Comparison of ENCODE assay signal across 26 cellular contexts in the genomic region with DNA sequence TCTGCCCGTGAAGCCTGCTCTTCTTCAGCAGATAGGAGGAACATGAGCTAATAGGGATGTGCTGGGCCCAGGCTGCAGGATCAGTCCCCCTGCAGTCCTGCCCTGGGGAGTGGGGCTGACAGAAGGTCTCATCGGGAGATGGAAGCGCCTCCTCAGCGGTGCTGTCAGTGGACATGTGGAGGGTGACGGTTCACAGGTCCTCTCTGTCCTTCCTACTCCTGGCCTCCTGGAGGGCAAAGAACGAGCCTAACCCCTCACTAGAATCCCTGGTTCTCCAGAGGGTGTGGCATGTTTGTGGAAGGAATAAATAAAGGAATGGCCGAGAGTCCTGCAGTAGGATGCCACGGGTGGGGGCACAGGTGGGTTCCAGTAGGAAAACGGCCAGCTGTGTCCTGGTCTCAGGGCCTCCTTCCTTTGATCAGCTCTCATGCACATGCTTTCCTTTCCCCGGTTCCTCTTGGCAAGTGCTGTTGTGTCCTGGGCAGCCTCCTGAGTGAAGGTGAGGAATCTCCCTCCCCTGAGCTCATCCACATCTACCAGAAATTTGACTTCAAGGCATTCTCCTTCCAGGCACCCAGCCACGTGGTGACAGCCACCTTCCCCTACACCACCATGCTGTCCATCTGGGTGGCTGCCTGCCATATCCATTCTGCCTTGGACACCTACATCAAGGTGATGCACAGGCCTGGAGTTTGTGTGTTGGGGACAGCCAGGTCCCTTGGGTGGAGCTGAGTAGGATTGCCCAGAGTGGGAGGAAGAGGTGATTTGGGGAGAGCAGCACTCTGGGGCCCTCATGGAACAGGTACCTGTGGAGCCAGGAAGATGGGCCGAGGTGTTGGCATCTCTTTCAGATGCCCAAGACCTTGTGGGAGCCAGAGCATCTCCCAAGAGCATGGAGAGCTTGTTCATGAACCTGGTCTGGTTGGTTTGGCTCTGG. TPM values are rescaled to one million over a fixed set of nuclear protein-coding genes. Genes with fewer than 3 reads are reported as not detected.
"Had no signal": no experiment of that assay in that cellular context is flagged by ENCODE, and none has a peak within 500 bp of the region (broad histone marks: within the 10 kb centered on the region; RNA-seq: fewer than 3 reads in every experiment).

No MANE protein-coding gene starts in this region.

- ATAC-seq: heart right ventricle; left ventricle myocardium superior; lower lobe of right lung; naive thymus-derived CD8-positive, alpha-beta T cell; right cardiac atrium; stimulated activated effector memory CD8-positive, alpha-beta T cell treated with anti-CD3 and anti-CD28 coated beads, Interleukin-12 subunit alpha, Interleukin-12 subunit beta, amount 100 ng/mL, for 72 hours had no signal

- H2AFZ ChIP-seq: hepatocyte, parathyroid adenoma had no signal

- H3K27me3 ChIP-seq: hepatocyte, neutrophil, suprapubic skin, tibial nerve, uterus had no signal

- FAIRE-seq: small intestine had no signal

- H3K4me1 ChIP-seq: heart right ventricle, lower lobe of right lung, parathyroid adenoma, sigmoid colon, spleen, suprapubic skin, tibial nerve, uterus had no signal

- H3K4me2 ChIP-seq: hepatocyte had no signal

- H3K79me2 ChIP-seq: hepatocyte, parathyroid adenoma had no signal

- H3K4me3 ChIP-seq: heart right ventricle, hepatocyte, lower lobe of right lung, sigmoid colon, spleen, suprapubic skin, thoracic aorta, tibial nerve, uterus had no signal

- H3K27ac Mint-ChIP-seq: memory B cell; naive thymus-derived CD8-positive, alpha-beta T cell; nephron; progenitor cell of endocrine pancreas; stimulated activated effector memory CD8-positive, alpha-beta T cell treated with anti-CD3 and anti-CD28 coated beads, Interleukin-12 subunit alpha, Interleukin-12 subunit beta, amount 100 ng/mL, for 72 hours; stimulated activated naive CD8-positive, alpha-beta T cell treated with anti-CD3 and anti-CD28 coated beads, Interleukin-15, Interleukin-2, amounts not matched to agents 100 ng/mL and 50 ng/mL, for 24 hours; type B pancreatic cell had no signal

- H3K27me3 Mint-ChIP-seq: progenitor cell of endocrine pancreas; stimulated activated naive CD8-positive, alpha-beta T cell treated with anti-CD3 and anti-CD28 coated beads, Interleukin-15, Interleukin-2, amounts not matched to agents 100 ng/mL and 50 ng/mL, for 24 hours; type B pancreatic cell had no signal

- H3K36me3 Mint-ChIP-seq: naive thymus-derived CD8-positive, alpha-beta T cell; stimulated activated effector memory CD8-positive, alpha-beta T cell treated with anti-CD3 and anti-CD28 coated beads, Interleukin-12 subunit alpha, Interleukin-12 subunit beta, amount 100 ng/mL, for 72 hours; type B pancreatic cell had no signal

- H3K36me3 ChIP-seq: heart right ventricle, lower lobe of right lung, neutrophil, sigmoid colon, spleen, suprapubic skin, thoracic aorta, tibial nerve, uterus had no signal

- H3K4me3 Mint-ChIP-seq: memory B cell; naive thymus-derived CD8-positive, alpha-beta T cell; nephron; neural crest cell; stimulated activated effector memory CD8-positive, alpha-beta T cell treated with anti-CD3 and anti-CD28 coated beads, Interleukin-12 subunit alpha, Interleukin-12 subunit beta, amount 100 ng/mL, for 72 hours; stimulated activated naive CD8-positive, alpha-beta T cell treated with anti-CD3 and anti-CD28 coated beads, Interleukin-15, Interleukin-2, amounts not matched to agents 100 ng/mL and 50 ng/mL, for 24 hours; type B pancreatic cell had no signal

- DNase-seq: heart right ventricle; islet precursor cell; left ventricle myocardium superior; lower lobe of right lung; naive thymus-derived CD8-positive, alpha-beta T cell; occipital lobe; right cardiac atrium; sigmoid colon; small intestine; spleen; stimulated activated CD4-positive, alpha-beta T cell treated with anti-CD3 and anti-CD28 coated beads, Interleukin-4, amount 100 ng/mL, for 24 hours; stimulated activated naive CD4-positive, alpha-beta T cell; uterus had no signal

- H3K4me1 Mint-ChIP-seq: memory B cell; nephron; neural crest cell; stimulated activated effector memory CD8-positive, alpha-beta T cell treated with anti-CD3 and anti-CD28 coated beads, Interleukin-12 subunit alpha, Interleukin-12 subunit beta, amount 100 ng/mL, for 72 hours had no signal

- H3K9me3 ChIP-seq: sigmoid colon, suprapubic skin, thoracic aorta, uterus had no signal

- H3K27ac ChIP-seq: heart right ventricle, hepatocyte, lower lobe of right lung, neutrophil, parathyroid adenoma, sigmoid colon, spleen, suprapubic skin, thoracic aorta, tibial nerve, uterus had no signal

- H3K9ac ChIP-seq: parathyroid adenoma had no signal

RNA-seq across cellular contexts. Expression of a gene that starts 28.6 kb away (rescaled TPM):
- total RNA-seq: hepatocyte, neural crest cell, progenitor cell of endocrine pancreas, thoracic aorta had no signal
- polyA plus RNA-seq: hepatocyte had no signal
